2 cellular contexts compared by ENCODE assay signal in the genomic region with DNA sequence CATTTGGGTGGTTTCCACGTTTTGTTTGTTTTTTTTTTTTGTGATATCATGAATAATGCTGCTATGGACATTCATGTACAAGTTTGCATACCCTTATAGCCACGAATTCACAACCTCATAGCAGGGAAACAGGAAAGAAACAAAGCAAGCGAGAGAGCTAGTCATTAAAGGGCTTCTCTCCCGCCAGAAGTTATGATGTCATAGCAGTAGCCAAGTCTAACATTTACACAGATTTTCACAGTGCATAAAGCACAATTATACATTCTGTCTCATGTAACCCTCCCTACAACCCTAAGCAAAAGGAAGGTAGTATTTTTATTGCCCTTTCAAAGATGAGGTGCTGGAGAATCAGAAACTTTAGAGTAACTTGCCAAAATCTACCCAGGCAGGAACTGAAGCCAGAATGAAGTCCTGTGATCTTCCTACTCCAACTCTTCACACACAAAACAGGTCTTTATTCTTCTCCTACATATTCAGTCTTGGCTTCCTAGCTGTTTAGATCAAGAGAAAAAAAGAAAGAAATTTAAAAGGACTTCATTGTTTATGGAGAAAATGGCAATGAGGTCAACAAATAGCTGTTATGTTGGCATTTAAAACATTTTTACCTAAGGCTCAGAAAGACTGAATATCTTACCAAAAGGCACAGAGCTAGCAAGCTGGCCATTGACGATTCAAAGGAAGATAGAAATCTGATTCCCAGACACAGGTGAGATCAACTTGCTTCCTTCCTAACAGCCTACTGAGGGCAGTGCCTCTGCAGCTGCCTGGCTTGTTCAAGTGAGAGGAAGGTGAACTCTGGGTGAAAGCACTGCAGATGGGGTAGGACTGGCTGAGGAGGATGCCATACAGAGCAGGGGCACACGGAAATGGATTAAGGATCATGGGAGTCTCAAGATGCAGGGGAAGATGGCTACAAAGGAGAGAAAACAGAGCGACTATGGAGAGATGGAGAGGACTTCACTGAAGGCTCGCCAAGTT.
TF ChIP-seq lines count a peak whose summit lies in the region.

No MANE protein-coding gene starts in this region.

TF ChIP-seq in IMR-90, 13 proteins besides CTCF, POLR2A, EP300 and RAD21:
- TF ChIP-seq USF2 (IDR thresholded peaks at IDR 0.05; ENCODE audit: low read depth, low read length) (no peak), MXI1 (IDR thresholded peaks at IDR 0.05; ENCODE audit: borderline replicate concordance, low read depth, low read length) (no peak), NFE2L2 (IDR thresholded peaks at IDR 0.05; ENCODE audit: low read depth, low read length) (no peak), CEBPB (IDR thresholded peaks at IDR 0.05; ENCODE audit: low read depth, low read length) (no peak), FOS (IDR thresholded peaks at IDR 0.05; ENCODE audit: low read depth, low read length) (no peak), ELK1 (IDR thresholded peaks at IDR 0.05; ENCODE audit: borderline replicate concordance, low read depth, low read length) (no peak), BHLHE40 (IDR thresholded peaks at IDR 0.05; ENCODE audit: low read depth, low read length) (no peak), SMC3 (IDR thresholded peaks at IDR 0.05; ENCODE audit: low read depth, low read length) (no peak), CHD1 (IDR thresholded peaks at IDR 0.05; ENCODE audit: low read depth, low read length) (no peak), MAFK (IDR thresholded peaks at IDR 0.05; ENCODE audit: low read depth, low read length) (no peak), RCOR1 (IDR thresholded peaks at IDR 0.05; ENCODE audit: insufficient replicate concordance, low read length) (no peak), MAZ (IDR thresholded peaks at IDR 0.05; ENCODE audit: borderline replicate concordance, low read depth, low read length) (no peak), RFX5 (IDR thresholded peaks at IDR 0.05; ENCODE audit: low read depth, low read length) (no peak)

TF ChIP-seq in liver, 16 proteins besides CTCF, POLR2A, EP300 and RAD21 (continued from another document):
- TF ChIP-seq, protein P1, sequence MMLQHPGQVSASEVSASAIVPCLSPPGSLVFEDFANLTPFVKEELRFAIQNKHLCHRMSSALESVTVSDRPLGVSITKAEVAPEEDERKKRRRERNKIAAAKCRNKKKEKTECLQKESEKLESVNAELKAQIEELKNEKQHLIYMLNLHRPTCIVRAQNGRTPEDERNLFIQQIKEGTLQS (IDR thresholded peaks at IDR 0.05): no peak
- TF ChIP-seq HNF4G (IDR thresholded peaks at IDR 0.05): no peak
- no peak for TF ChIP-seq FOXA1 (IDR thresholded peaks at IDR 0.05)
- TF ChIP-seq ZBTB33 (IDR thresholded peaks at IDR 0.05): no peak
- TF ChIP-seq YY1 (IDR thresholded peaks at IDR 0.05): no peak
- TF ChIP-seq, protein P2, sequence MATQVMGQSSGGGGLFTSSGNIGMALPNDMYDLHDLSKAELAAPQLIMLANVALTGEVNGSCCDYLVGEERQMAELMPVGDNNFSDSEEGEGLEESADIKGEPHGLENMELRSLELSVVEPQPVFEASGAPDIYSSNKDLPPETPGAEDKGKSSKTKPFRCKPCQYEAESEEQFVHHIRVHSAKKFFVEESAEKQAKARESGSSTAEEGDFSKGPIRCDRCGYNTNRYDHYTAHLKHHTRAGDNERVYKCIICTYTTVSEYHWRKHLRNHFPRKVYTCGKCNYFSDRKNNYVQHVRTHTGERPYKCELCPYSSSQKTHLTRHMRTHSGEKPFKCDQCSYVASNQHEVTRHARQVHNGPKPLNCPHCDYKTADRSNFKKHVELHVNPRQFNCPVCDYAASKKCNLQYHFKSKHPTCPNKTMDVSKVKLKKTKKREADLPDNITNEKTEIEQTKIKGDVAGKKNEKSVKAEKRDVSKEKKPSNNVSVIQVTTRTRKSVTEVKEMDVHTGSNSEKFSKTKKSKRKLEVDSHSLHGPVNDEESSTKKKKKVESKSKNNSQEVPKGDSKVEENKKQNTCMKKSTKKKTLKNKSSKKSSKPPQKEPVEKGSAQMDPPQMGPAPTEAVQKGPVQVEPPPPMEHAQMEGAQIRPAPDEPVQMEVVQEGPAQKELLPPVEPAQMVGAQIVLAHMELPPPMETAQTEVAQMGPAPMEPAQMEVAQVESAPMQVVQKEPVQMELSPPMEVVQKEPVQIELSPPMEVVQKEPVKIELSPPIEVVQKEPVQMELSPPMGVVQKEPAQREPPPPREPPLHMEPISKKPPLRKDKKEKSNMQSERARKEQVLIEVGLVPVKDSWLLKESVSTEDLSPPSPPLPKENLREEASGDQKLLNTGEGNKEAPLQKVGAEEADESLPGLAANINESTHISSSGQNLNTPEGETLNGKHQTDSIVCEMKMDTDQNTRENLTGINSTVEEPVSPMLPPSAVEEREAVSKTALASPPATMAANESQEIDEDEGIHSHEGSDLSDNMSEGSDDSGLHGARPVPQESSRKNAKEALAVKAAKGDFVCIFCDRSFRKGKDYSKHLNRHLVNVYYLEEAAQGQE (IDR thresholded peaks at IDR 0.05): no peak
- no peak for TF ChIP-seq NR2F2 (IDR thresholded peaks at IDR 0.05)
- no peak for TF ChIP-seq RXRA (IDR thresholded peaks at IDR 0.05)
- no peak for TF ChIP-seq MAX (IDR thresholded peaks at IDR 0.05)
- TF ChIP-seq HNF4A (conservative IDR thresholded peaks at IDR 0.05): no peak
- TF ChIP-seq GABPA (IDR thresholded peaks at IDR 0.05 in 1 of 2, conservative IDR thresholded peaks at IDR 0.05 in 1 of 2): no peak
